1 cellular context compared by ENCODE assay signal in the genomic region with DNA sequence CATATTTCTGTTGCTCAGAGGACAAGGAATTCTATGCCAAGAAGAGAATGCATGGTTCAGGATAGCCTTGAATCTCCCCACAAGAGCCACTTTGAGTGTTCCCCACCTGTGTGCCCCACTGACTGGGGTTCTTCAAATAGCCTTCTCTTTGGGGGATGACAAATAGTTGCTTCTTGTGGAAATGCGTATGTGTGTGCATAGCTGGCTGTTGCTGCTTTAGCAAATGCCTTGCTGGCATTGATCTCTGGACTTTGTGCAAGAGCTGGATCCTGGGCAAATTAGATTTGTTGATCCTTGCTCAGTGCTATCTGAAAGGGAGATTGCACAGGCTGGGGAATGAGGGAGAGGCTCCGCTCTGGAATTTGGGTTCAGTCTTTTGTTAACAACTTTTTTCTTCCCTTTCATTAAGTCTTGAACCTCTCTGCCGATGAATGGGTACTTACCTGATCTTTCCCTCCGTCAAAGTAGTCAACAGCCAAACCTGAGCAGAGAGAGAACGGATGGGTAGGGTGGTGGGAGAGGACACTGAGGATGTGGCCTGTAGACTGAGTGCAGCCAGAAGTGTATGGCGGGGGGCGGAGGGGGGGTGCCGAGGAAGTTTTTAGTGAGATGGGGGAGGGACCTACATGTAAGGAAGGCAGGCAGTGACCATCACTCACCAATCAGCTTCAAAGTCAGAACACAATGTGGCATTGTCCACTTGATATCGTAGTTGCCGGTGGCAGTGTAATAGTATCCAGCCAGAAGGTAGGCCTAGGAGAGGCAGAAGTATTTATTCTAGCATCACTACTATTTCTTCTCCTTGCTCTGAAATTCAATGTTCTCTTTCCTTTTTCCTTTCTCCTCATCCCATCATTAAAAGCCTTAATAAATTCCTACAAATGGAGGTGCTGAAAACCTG.
TF ChIP-seq lines count a peak whose summit lies in the region.

No MANE protein-coding gene starts in this region.

TF ChIP-seq in HepG2, 621 proteins besides CTCF, POLR2A, EP300 and RAD21 (continued from another document and continues in another):
- TF ChIP-seq, protein P1, sequence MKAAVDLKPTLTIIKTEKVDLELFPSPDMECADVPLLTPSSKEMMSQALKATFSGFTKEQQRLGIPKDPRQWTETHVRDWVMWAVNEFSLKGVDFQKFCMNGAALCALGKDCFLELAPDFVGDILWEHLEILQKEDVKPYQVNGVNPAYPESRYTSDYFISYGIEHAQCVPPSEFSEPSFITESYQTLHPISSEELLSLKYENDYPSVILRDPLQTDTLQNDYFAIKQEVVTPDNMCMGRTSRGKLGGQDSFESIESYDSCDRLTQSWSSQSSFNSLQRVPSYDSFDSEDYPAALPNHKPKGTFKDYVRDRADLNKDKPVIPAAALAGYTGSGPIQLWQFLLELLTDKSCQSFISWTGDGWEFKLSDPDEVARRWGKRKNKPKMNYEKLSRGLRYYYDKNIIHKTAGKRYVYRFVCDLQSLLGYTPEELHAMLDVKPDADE (CRISPR knock-in tag; IDR thresholded peaks at IDR 0.05): no peak
- TF ChIP-seq, protein P2, sequence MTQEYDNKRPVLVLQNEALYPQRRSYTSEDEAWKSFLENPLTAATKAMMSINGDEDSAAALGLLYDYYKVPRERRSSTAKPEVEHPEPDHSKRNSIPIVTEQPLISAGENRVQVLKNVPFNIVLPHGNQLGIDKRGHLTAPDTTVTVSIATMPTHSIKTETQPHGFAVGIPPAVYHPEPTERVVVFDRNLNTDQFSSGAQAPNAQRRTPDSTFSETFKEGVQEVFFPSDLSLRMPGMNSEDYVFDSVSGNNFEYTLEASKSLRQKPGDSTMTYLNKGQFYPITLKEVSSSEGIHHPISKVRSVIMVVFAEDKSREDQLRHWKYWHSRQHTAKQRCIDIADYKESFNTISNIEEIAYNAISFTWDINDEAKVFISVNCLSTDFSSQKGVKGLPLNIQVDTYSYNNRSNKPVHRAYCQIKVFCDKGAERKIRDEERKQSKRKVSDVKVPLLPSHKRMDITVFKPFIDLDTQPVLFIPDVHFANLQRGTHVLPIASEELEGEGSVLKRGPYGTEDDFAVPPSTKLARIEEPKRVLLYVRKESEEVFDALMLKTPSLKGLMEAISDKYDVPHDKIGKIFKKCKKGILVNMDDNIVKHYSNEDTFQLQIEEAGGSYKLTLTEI (CRISPR knock-in tag; conservative IDR thresholded peaks at IDR 0.05): no peak
- TF ChIP-seq SP2 (CRISPR knock-in tag; IDR thresholded peaks at IDR 0.05) (0 out of 2 replicates have a peak, but pooled peaks have one; percentile 16), MAFK (conservative IDR thresholded peaks at IDR 0.05 in 1 of 2, IDR thresholded peaks at IDR 0.05 in 1 of 2; ENCODE audit: low read length in 2 of 2) (peak in 1 of 2 experiments; percentile 23; a peak in 3 of 4 replicates), ZSCAN31 (CRISPR knock-in tag; IDR thresholded peaks at IDR 0.05; ENCODE audit: low read depth) (peak; percentile 80; the same call in 1 of the 2 replicates), SPEN (CRISPR knock-in tag; IDR thresholded peaks at IDR 0.05; ENCODE audit: low read depth) (peak; percentile 59; the same call in 1 of the 2 replicates), SYNCRIP (IDR thresholded peaks at IDR 0.05; ENCODE audit: insufficient read depth, low read depth, low read length) (no peak), ZNF674 (CRISPR knock-in tag; IDR thresholded peaks at IDR 0.05; ENCODE audit: low read depth) (no peak), JUND (CRISPR knock-in tag; IDR thresholded peaks at IDR 0.05) (no peak), JUNB (CRISPR knock-in tag; IDR thresholded peaks at IDR 0.05; ENCODE audit: borderline replicate concordance) (no peak), RARG (CRISPR knock-in tag; IDR thresholded peaks at IDR 0.05; ENCODE audit: low read depth) (no peak), SP1 (IDR thresholded peaks at IDR 0.05) (no peak), SP1 (CRISPR knock-in tag; IDR thresholded peaks at IDR 0.05) (no peak), MZF1 (CRISPR knock-in tag; IDR thresholded peaks at IDR 0.05; ENCODE audit: borderline replicate concordance) (no peak), POGZ (CRISPR knock-in tag; IDR thresholded peaks at IDR 0.05) (no peak), ZBTB21 (CRISPR knock-in tag; IDR thresholded peaks at IDR 0.05) (no peak), ZKSCAN8 (CRISPR knock-in tag; IDR thresholded peaks at IDR 0.05; ENCODE audit: borderline replicate concordance) (no peak), NAIF1 (CRISPR knock-in tag; IDR thresholded peaks at IDR 0.05; ENCODE audit: borderline replicate concordance) (no peak), ZSCAN30 (CRISPR knock-in tag; IDR thresholded peaks at IDR 0.05) (no peak), HNRNPLL (IDR thresholded peaks at IDR 0.05; ENCODE audit: low read depth, low read length, poor library complexity, severe bottlenecking) (no peak), ZNF83 (CRISPR knock-in tag; IDR thresholded peaks at IDR 0.05; ENCODE audit: borderline replicate concordance) (no peak), ZNF282 (IDR thresholded peaks at IDR 0.05; ENCODE audit: partially characterized antibody) (no peak), FOXK1 (CRISPR knock-in tag; IDR thresholded peaks at IDR 0.05; ENCODE audit: borderline replicate concordance, low read depth) (peak; percentile 46; the same call in 1 of the 2 replicates), ZNF124 (CRISPR knock-in tag; IDR thresholded peaks at IDR 0.05) (no peak), ZNF569 (CRISPR knock-in tag; IDR thresholded peaks at IDR 0.05; ENCODE audit: borderline replicate concordance) (no peak), ZNF432 (CRISPR knock-in tag; IDR thresholded peaks at IDR 0.05; ENCODE audit: borderline replicate concordance) (no peak), RBFOX2 (IDR thresholded peaks at IDR 0.05; ENCODE audit: low read depth, low read length) (peak; percentile 52; the same call in 1 of the 2 replicates)
- TF ChIP-seq, protein P3, sequence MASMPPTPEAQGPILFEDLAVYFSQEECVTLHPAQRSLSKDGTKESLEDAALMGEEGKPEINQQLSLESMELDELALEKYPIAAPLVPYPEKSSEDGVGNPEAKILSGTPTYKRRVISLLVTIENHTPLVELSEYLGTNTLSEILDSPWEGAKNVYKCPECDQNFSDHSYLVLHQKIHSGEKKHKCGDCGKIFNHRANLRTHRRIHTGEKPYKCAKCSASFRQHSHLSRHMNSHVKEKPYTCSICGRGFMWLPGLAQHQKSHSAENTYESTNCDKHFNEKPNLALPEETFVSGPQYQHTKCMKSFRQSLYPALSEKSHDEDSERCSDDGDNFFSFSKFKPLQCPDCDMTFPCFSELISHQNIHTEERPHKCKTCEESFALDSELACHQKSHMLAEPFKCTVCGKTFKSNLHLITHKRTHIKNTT (CRISPR knock-in tag; IDR thresholded peaks at IDR 0.05): no peak
- TF ChIP-seq, protein P4, sequence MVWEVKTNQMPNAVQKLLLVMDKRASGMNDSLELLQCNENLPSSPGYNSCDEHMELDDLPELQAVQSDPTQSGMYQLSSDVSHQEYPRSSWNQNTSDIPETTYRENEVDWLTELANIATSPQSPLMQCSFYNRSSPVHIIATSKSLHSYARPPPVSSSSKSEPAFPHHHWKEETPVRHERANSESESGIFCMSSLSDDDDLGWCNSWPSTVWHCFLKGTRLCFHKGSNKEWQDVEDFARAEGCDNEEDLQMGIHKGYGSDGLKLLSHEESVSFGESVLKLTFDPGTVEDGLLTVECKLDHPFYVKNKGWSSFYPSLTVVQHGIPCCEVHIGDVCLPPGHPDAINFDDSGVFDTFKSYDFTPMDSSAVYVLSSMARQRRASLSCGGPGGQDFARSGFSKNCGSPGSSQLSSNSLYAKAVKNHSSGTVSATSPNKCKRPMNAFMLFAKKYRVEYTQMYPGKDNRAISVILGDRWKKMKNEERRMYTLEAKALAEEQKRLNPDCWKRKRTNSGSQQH (CRISPR knock-in tag; IDR thresholded peaks at IDR 0.05; ENCODE audit: low read depth): no peak
- TF ChIP-seq, protein P5, sequence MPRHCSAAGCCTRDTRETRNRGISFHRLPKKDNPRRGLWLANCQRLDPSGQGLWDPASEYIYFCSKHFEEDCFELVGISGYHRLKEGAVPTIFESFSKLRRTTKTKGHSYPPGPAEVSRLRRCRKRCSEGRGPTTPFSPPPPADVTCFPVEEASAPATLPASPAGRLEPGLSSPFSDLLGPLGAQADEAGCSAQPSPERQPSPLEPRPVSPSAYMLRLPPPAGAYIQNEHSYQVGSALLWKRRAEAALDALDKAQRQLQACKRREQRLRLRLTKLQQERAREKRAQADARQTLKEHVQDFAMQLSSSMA (CRISPR knock-in tag; IDR thresholded peaks at IDR 0.05): peak; percentile 80; the same call in 1 of the 2 replicates
- TF ChIP-seq, protein P6, sequence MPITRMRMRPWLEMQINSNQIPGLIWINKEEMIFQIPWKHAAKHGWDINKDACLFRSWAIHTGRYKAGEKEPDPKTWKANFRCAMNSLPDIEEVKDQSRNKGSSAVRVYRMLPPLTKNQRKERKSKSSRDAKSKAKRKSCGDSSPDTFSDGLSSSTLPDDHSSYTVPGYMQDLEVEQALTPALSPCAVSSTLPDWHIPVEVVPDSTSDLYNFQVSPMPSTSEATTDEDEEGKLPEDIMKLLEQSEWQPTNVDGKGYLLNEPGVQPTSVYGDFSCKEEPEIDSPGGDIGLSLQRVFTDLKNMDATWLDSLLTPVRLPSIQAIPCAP (CRISPR knock-in tag; IDR thresholded peaks at IDR 0.05; ENCODE audit: low read depth): no peak
- TF ChIP-seq, protein P7, sequence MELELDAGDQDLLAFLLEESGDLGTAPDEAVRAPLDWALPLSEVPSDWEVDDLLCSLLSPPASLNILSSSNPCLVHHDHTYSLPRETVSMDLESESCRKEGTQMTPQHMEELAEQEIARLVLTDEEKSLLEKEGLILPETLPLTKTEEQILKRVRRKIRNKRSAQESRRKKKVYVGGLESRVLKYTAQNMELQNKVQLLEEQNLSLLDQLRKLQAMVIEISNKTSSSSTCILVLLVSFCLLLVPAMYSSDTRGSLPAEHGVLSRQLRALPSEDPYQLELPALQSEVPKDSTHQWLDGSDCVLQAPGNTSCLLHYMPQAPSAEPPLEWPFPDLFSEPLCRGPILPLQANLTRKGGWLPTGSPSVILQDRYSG (CRISPR knock-in tag; IDR thresholded peaks at IDR 0.05): no peak
- TF ChIP-seq, protein P8, sequence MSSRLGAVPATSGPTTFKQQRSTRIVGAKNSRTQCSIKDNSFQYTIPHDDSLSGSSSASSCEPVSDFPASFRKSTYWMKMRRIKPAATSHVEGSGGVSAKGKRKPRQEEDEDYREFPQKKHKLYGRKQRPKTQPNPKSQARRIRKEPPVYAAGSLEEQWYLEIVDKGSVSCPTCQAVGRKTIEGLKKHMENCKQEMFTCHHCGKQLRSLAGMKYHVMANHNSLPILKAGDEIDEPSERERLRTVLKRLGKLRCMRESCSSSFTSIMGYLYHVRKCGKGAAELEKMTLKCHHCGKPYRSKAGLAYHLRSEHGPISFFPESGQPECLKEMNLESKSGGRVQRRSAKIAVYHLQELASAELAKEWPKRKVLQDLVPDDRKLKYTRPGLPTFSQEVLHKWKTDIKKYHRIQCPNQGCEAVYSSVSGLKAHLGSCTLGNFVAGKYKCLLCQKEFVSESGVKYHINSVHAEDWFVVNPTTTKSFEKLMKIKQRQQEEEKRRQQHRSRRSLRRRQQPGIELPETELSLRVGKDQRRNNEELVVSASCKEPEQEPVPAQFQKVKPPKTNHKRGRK (CRISPR knock-in tag; IDR thresholded peaks at IDR 0.05): no peak
- TF ChIP-seq, protein P9, sequence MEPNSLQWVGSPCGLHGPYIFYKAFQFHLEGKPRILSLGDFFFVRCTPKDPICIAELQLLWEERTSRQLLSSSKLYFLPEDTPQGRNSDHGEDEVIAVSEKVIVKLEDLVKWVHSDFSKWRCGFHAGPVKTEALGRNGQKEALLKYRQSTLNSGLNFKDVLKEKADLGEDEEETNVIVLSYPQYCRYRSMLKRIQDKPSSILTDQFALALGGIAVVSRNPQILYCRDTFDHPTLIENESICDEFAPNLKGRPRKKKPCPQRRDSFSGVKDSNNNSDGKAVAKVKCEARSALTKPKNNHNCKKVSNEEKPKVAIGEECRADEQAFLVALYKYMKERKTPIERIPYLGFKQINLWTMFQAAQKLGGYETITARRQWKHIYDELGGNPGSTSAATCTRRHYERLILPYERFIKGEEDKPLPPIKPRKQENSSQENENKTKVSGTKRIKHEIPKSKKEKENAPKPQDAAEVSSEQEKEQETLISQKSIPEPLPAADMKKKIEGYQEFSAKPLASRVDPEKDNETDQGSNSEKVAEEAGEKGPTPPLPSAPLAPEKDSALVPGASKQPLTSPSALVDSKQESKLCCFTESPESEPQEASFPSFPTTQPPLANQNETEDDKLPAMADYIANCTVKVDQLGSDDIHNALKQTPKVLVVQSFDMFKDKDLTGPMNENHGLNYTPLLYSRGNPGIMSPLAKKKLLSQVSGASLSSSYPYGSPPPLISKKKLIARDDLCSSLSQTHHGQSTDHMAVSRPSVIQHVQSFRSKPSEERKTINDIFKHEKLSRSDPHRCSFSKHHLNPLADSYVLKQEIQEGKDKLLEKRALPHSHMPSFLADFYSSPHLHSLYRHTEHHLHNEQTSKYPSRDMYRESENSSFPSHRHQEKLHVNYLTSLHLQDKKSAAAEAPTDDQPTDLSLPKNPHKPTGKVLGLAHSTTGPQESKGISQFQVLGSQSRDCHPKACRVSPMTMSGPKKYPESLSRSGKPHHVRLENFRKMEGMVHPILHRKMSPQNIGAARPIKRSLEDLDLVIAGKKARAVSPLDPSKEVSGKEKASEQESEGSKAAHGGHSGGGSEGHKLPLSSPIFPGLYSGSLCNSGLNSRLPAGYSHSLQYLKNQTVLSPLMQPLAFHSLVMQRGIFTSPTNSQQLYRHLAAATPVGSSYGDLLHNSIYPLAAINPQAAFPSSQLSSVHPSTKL (CRISPR knock-in tag; IDR thresholded peaks at IDR 0.05): peak; percentile 83
- TF ChIP-seq, protein P10, sequence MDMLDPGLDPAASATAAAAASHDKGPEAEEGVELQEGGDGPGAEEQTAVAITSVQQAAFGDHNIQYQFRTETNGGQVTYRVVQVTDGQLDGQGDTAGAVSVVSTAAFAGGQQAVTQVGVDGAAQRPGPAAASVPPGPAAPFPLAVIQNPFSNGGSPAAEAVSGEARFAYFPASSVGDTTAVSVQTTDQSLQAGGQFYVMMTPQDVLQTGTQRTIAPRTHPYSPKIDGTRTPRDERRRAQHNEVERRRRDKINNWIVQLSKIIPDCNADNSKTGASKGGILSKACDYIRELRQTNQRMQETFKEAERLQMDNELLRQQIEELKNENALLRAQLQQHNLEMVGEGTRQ (IDR thresholded peaks at IDR 0.05; ENCODE audit: low read depth, low read length): no peak
- TF ChIP-seq, protein P10 (CRISPR knock-in tag; IDR thresholded peaks at IDR 0.05; ENCODE audit: borderline replicate concordance): no peak
- TF ChIP-seq, protein P11, sequence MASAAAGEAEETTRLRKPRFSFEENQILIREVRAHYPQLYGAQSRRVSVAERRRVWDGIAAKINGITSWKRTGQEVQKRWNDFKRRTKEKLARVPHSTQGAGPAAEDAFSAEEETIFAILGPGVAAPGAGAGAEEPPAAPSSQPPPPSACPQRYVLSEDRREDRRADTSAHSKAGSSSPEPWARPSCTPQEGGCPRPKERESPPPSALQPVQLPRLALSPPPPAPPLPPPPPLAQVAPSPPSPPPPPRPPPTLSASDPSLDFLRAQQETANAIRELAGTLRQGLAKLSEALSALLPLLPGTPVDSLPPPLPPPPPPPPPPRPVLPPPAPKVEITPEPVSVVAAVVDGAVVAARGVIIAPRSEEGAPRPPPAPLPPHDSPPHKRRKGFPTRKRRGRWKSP (CRISPR knock-in tag; IDR thresholded peaks at IDR 0.05): no peak
